Comparison of ENCODE assay signal across 8 cellular contexts in the genomic region with DNA sequence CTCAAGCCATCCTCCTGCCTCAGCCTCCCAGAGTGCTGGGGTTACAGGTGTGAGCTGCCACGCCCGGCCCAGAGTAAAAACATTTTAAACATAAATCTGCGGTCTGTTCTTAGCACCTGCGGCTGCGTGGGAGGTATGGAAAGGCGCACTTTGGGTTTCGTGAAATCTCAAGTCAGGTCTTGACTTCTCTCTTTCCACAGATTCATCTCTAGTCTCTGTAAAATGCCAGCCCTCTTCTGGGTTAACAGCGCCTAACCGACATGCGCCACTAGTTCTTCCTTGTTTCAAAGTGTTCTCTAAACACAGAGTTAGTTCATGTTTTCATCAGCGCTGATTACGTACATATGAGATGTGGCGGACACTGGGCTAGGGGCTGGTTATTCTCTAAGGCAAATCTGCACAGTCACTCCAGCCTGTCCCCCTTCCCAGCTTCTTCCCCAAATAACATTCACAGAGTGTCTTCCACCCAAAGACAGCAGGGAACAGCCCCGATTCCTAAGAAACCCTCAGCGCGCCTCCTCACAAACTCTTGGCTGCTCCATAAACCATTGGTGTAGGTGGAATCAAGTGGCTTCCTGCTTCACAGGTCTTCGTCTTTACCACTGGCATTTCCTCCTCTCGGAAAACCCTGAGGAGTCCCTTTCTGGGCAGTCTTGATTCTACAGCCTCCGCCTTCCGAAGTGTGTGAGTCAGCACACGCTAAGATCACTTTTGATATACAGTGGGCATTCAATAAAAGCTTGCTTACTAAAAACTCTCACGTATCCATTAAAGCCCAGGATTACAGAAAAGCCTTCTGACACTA. TPM values are rescaled to one million over a fixed set of nuclear protein-coding genes. Genes with fewer than 3 reads are reported as not detected.
DNase-seq lines count a peak whose midpoint lies in the region; ATAC-seq, FAIRE-seq and TF ChIP-seq lines count a peak whose summit lies in the region.

No MANE protein-coding gene starts in this region.

- peak overlapping the region; percentile 91 for H3K4me2 ChIP-seq in A549

- H3K4me1 ChIP-seq in A549, result peaks cover 13% of the 10 kb centered on the region; the same call in 2 of the 3 replicates

- WGBS in A549 (ENCODE audit: missing lambda C conversion rate), result 3% methylated on average over 22 of the region's 22 CpGs

- DNase-seq in A549 (ENCODE audit: low read depth in 1 of 2, low spot score in 1 of 2), result peak; percentile 25 to 68
- peak; percentile 81 for DNase-seq in SW480 (ENCODE audit: low spot score)
- peak; percentile 89 for DNase-seq in astrocyte of the hippocampus (ENCODE audit: low read depth, low spot score)
- peak; percentile 98 for DNase-seq in iris pigment epithelial cell (ENCODE audit: low read depth)
- peak; percentile 27 to 65 (median 38) for DNase-seq in stimulated activated CD4-positive, alpha-beta T cell treated with anti-CD3 and anti-CD28 coated beads, Interleukin-1b, Interleukin-23, amount 100 ng/mL, for 24 hours (ENCODE audit: low read depth in 4 of 4, low spot score in 1 of 4)
- no peak for DNase-seq in NCI-H1105 treated with DMSO at 0.1 percent for 48 hours (lab: John Stamatoyannopoulos, UW)

- peak overlapping the region; percentile 66 for H3K4me3 ChIP-seq in A549

- no peak for TF ChIP-seq POLR2A in A549 (IDR thresholded peaks at IDR 0.05; ENCODE audit: low read length)

- H3K27ac ChIP-seq in A549, result peak overlapping the region; percentile 95 to 96

- no peak for TF ChIP-seq RAD21 in A549 (conservative IDR thresholded peaks at IDR 0.05 in 1 of 2, IDR thresholded peaks at IDR 0.05 in 1 of 2)

- no peaks in the 10 kb centered on the region for H3K9me3 ChIP-seq in A549

- ATAC-seq in A549, result peak; percentile 64 to 72; a peak in 5 of 6 replicates
- peak; percentile 53 for ATAC-seq in GM18907 (IDR thresholded peaks at IDR 0.05; ENCODE audit: unreplicated experiment)
- ATAC-seq in HG03571 (IDR thresholded peaks at IDR 0.05; ENCODE audit: unreplicated experiment), result peak; percentile 34

- POLR2A ChIA-PET in A549 (lab: Yijun Ruan, JAX), result interaction anchor here (1.5 kb wide), 1 partner anchor 12 kb away, joined by 8 read pairs; no protein-coding TSS in a partner anchor

- CTCF ChIA-PET in A549 (lab: Yijun Ruan, JAX), result interaction anchor here (0.6 to 1.6 kb wide), 3 partner anchors 8 to 260 kb away, joined by 3 to 6 read pairs (median 4); no protein-coding TSS in a partner anchor

- FAIRE-seq in A549 (lab: Jason Lieb, UNC), result no peak

- no peak for TF ChIP-seq CTCF in A549 (IDR thresholded peaks at IDR 0.05)

- TF ChIP-seq EP300 in A549 (IDR thresholded peaks at IDR 0.05), result no peak

TF ChIP-seq in A549, 52 proteins besides CTCF, POLR2A, EP300 and RAD21:
- TF ChIP-seq CBX2 (IDR thresholded peaks at IDR 0.05; ENCODE audit: borderline replicate concordance, low read depth) (no peak), PHF8 (IDR thresholded peaks at IDR 0.05; ENCODE audit: borderline replicate concordance, low read depth) (no peak), TFCP2L1 (CRISPR knock-in tag; IDR thresholded peaks at IDR 0.05) (no peak), NFE2L2 (conservative IDR thresholded peaks at IDR 0.05; ENCODE audit: low read length) (peak; percentile 46; the same call in 1 of the 2 replicates), SREBF2 (IDR thresholded peaks at IDR 0.05) (no peak), ZC3H11A (IDR thresholded peaks at IDR 0.05) (no peak), HOXB13 (CRISPR knock-in tag; IDR thresholded peaks at IDR 0.05; ENCODE audit: low read depth) (no peak), RFX5 (IDR thresholded peaks at IDR 0.05) (no peak), FOSL2 (IDR thresholded peaks at IDR 0.05) (no peak), FOSL2 (CRISPR knock-in tag; IDR thresholded peaks at IDR 0.05) (peak; percentile 12; the same call in 1 of the 2 replicates), CBX8 (IDR thresholded peaks at IDR 0.05) (no peak), JUN (IDR thresholded peaks at IDR 0.05) (no peak), FOXS1 (CRISPR knock-in tag; IDR thresholded peaks at IDR 0.05) (no peak), MAFK (IDR thresholded peaks at IDR 0.05; ENCODE audit: partially characterized antibody) (peak; percentile 68)
TF ChIP-seq in A549: peak in this region for 3.

RNA-seq across cellular contexts. Expression of a gene that starts 1.4 kb away (rescaled TPM):
- polyA plus RNA-seq in A549 (2011; rRNA removed) (65.8 and 70.4 TPM in 2 replicates), A549 (2017; fragmentation: RNase III; extraction: RNeasy Plus Mini Kit Qiagen cat#74134 plus additional on column Dnase treatment) (25.8 to 26.9 TPM (median 26.8 TPM) in 3 replicates)
- 13.5 and 17.6 TPM in 2 replicates for polyA plus RNA-seq in A549 (2012; cell fraction: cytosol; rRNA removed)
- 22.0 and 25.8 TPM in 2 replicates for polyA plus RNA-seq in A549 (2012; cell fraction: nucleus; rRNA removed)
- polyA minus RNA-seq in A549 (2011; rRNA and poly(A)+ RNA removed), result 72.5 and 83.8 TPM in 2 replicates
